8 cellular contexts compared by ENCODE assay signal in the genomic region with DNA sequence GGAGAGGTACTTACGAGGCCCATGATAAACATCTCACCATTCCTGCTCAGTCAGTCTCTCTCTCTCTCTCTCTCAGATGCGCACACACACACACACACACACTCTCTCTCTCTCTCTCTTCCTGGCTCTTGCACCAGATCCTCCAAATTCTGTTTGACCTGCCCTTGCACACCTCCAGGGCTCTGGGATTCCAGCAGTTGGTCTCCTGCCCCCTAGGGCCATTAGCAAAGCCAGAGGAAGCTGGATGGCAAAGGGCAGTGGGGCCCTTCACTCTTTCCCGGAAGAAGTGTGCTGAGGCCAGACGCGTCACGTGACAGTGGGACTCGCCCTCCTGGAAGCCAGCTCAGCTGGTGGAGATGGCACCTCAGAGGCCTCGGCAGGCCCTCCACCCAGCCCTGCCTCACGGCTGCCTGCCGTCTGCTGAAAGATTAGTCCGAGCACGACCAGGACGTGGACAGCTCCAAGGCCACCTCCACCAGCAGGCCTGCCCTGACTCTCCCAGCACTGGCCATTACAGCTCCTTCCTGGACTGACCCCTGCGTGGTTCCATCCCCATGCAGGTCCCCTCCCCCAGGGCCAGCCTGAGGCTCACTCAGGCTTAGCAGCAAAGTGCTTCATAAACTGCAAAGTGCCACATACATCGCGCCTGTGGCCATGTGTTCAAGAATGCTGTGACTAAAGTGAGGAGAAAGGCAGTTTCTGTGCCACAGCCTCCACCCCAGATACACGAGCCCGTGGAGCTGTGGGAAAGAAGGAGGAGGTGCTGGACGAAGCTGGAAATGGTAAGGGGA. TPM values are rescaled to one million over a fixed set of nuclear protein-coding genes. Genes with fewer than 3 reads are reported as not detected.
DNase-seq lines count a peak whose midpoint lies in the region; ATAC-seq lines count a peak whose summit lies in the region.

No MANE protein-coding gene starts in this region.

- DNase-seq in GF-D8 (lab: John Stamatoyannopoulos, UW) (peak; percentile 14), SW480 (ENCODE audit: low spot score) (peak; percentile 85), naive B cell (no peak), GDM1 (lab: John Stamatoyannopoulos, UW) (no peak), putamen (ENCODE audit: low spot score) (no peak)

- peaks cover 58 to 70% of the 10 kb centered on the region in 2 donors for H3K27me3 ChIP-seq in duodenal mucosa (ENCODE audit: control insufficient read depth in 1 of 2, insufficient read depth in 2 of 2, low read length in 2 of 2)

- peak overlapping the region; percentile 45 to 53 for H3K4me3 ChIP-seq in duodenal mucosa (ENCODE audit: low read depth in 1 of 2, low read length in 2 of 2)

- H3K27me3 Mint-ChIP-seq in naive B cell: peaks cover 63 to 82% (median 79%) of the 10 kb centered on the region in 3 donors

- ATAC-seq in naive B cell (ENCODE audit: low read depth in 2 of 2): no peak
- ATAC-seq in GM19463 (IDR thresholded peaks at IDR 0.05; ENCODE audit: unreplicated experiment): no peak
- no peak for ATAC-seq in GM19452 (IDR thresholded peaks at IDR 0.05; ENCODE audit: unreplicated experiment)

- H3K4me3 Mint-ChIP-seq in naive B cell: peak overlapping the region; percentile 79 to 92 (median 86)

- H3K9ac ChIP-seq in duodenal mucosa (ENCODE audit: low read depth in 1 of 2, low read length in 2 of 2): no peak overlapping the region

- H3K27ac Mint-ChIP-seq in naive B cell: peak overlapping the region in 4 of 6 donors; percentile 47 to 64 (median 50)

- peak overlapping the region; percentile 30 for H3K27ac ChIP-seq in duodenal mucosa (ENCODE audit: low read depth, low read length)

- H3K4me1 Mint-ChIP-seq in naive B cell: peaks cover 38 to 61% (median 56%) of the 10 kb centered on the region in 3 donors

- H3K4me1 ChIP-seq in duodenal mucosa (ENCODE audit: control insufficient read depth in 1 of 2, insufficient read depth in 2 of 2, low read length in 2 of 2): peaks cover 50 to 54% of the 10 kb centered on the region in 2 donors

- no peaks in the 10 kb centered on the region for H3K36me3 Mint-ChIP-seq in naive B cell

- no peaks in the 10 kb centered on the region for H3K9me3 ChIP-seq in duodenal mucosa (ENCODE audit: control insufficient read depth in 1 of 2, low read length in 2 of 2)

- H3K36me3 ChIP-seq in duodenal mucosa (ENCODE audit: control insufficient read depth in 1 of 2, insufficient read depth in 2 of 2, low read length in 2 of 2): no peaks in the 10 kb centered on the region

- H3K9me3 Mint-ChIP-seq in naive B cell: peaks cover 0 to 4% (median 0%) of the 10 kb centered on the region in 7 donors

RNA-seq across cellular contexts. Expression of gene PDGFB, which starts 3.7 kb away (rescaled TPM):
- not detected for polyA plus RNA-seq in naive B cell (ENCODE audit: low read depth in 6 of 6)

Comparison
In these comparisons a context has a peak if more than half of its experiments do, and no peak if none do; other contexts are left out.
1. DNase-seq: peak in GF-D8 (single experiment) and SW480 (single experiment); none in naive B cell (single experiment), GDM1 (single experiment) and putamen (single experiment).